Comparison of ENCODE assay signal across 8 cellular contexts in genomic region chr16:30005341-30006094, GRCh38. TPM values are rescaled to one million over a fixed set of nuclear protein-coding genes. Genes with fewer than 3 reads are reported as not detected.
DNase-seq lines count a peak whose midpoint lies in the region; ATAC-seq and TF ChIP-seq lines count a peak whose summit lies in the region.

No MANE protein-coding gene starts in this region.

- peak overlapping the region in 1 of 4 donors; percentile 35 for H3K4me3 Mint-ChIP-seq in CD4-positive, CD25-positive, alpha-beta regulatory T cell

- H3K4me3 ChIP-seq in CD4-positive, CD25-positive, alpha-beta regulatory T cell (ENCODE audit: low read depth, low read length): no peak overlapping the region
- H3K4me3 ChIP-seq in brain microvascular endothelial cell (ENCODE audit: low read depth, low read length): no peak overlapping the region
- H3K4me3 ChIP-seq in tibial nerve: no peak overlapping the region

- peak; percentile 58 to 67 for ATAC-seq in CD4-positive, CD25-positive, alpha-beta regulatory T cell (ENCODE audit: low read depth in 2 of 2)

- WGBS in tibial nerve, 2 donors: 57 to 60% methylated on average over 29 to 31 of the region's 35 CpGs

- no peak overlapping the region for H3K27ac ChIP-seq in CD4-positive, CD25-positive, alpha-beta regulatory T cell (ENCODE audit: insufficient read depth, low read length, poor library complexity, severe bottlenecking)
- H3K27ac ChIP-seq in brain microvascular endothelial cell (no peak overlapping the region), tibial nerve (no peak overlapping the region)

- H3K9me3 ChIP-seq in CD4-positive, CD25-positive, alpha-beta regulatory T cell (ENCODE audit: control insufficient read depth in 2 of 2, low read length in 2 of 2): no peaks in the 10 kb centered on the region
- no peaks in the 10 kb centered on the region for H3K9me3 ChIP-seq in tibial nerve

- no peak overlapping the region for H3K27ac Mint-ChIP-seq in CD4-positive, CD25-positive, alpha-beta regulatory T cell

- peaks cover 7% of the 10 kb centered on the region for H3K27me3 Mint-ChIP-seq in CD4-positive, CD25-positive, alpha-beta regulatory T cell

- in situ Hi-C loops in brain microvascular endothelial cell (cut with HindIII; ENCODE audit: low pct_ligation_motif_present, low sequenced_read_pairs): no loop called here

- H3K4me1 Mint-ChIP-seq in CD4-positive, CD25-positive, alpha-beta regulatory T cell: peaks cover 0 to 17% (median 6%) of the 10 kb centered on the region in 4 donors

- H3K36me3 Mint-ChIP-seq in CD4-positive, CD25-positive, alpha-beta regulatory T cell: peaks cover 12% of the 10 kb centered on the region

- H3K36me3 ChIP-seq in CD4-positive, CD25-positive, alpha-beta regulatory T cell (ENCODE audit: control insufficient read depth, insufficient read depth, low read length): peaks cover 5% of the 10 kb centered on the region
- H3K36me3 ChIP-seq in brain microvascular endothelial cell (replicated peaks): no peaks in the 10 kb centered on the region
- H3K36me3 ChIP-seq in tibial nerve: peaks cover 0 to 58% (median 0%) of the 10 kb centered on the region in 3 donors

- no peak for TF ChIP-seq EP300 in tibial nerve (IDR thresholded peaks at IDR 0.05)

- peak; percentile 93 for TF ChIP-seq CTCF in brain microvascular endothelial cell (IDR thresholded peaks at IDR 0.05; ENCODE audit: low read depth, low read length, missing control alignments)
- peak; percentile 61 to 80 (median 73) for TF ChIP-seq CTCF in tibial nerve (IDR thresholded peaks at IDR 0.05)

- TF ChIP-seq POLR2A in GM15510 (IDR thresholded peaks at IDR 0.05; ENCODE audit: borderline replicate concordance, extremely low read depth, insufficient read length) (peak; percentile 10), tibial nerve (IDR thresholded peaks at IDR 0.05) (no peak)

- no peaks in the 10 kb centered on the region for H3K9me3 Mint-ChIP-seq in CD4-positive, CD25-positive, alpha-beta regulatory T cell

- peaks cover 7% of the 10 kb centered on the region for H3K4me1 ChIP-seq in CD4-positive, CD25-positive, alpha-beta regulatory T cell (ENCODE audit: control insufficient read depth, insufficient read depth, low read length, poor library complexity, severe bottlenecking)
- peaks cover 0 to 27% (median 4%) of the 10 kb centered on the region in 4 donors for H3K4me1 ChIP-seq in tibial nerve

- H3K27me3 ChIP-seq in CD4-positive, CD25-positive, alpha-beta regulatory T cell (ENCODE audit: control insufficient read depth, insufficient read depth, low read length): no peaks in the 10 kb centered on the region
- H3K27me3 ChIP-seq in brain microvascular endothelial cell (replicated peaks): peaks cover 8% of the 10 kb centered on the region
- H3K27me3 ChIP-seq in tibial nerve: peaks cover 0 to 16% of the 10 kb centered on the region in 2 donors

- peak; percentile 24 to 50 (median 48) for DNase-seq in CD4-positive, CD25-positive, alpha-beta regulatory T cell
- DNase-seq in RKO (ENCODE audit: low spot score): peak; percentile 64
- DNase-seq in brain microvascular endothelial cell: no peak
- peak; percentile 48 for DNase-seq in kidney tubule cell (ENCODE audit: low spot score)
- no peak for DNase-seq in tibial nerve (ENCODE audit: low spot score in 2 of 2)
- no peak for DNase-seq in NK-92 (lab: John Stamatoyannopoulos, UW; ENCODE audit: unreplicated experiment)
- no peak for DNase-seq in NCI-H187 treated with DMSO at 0.1 percent for 48 hours (lab: John Stamatoyannopoulos, UW)

RNA-seq across cellular contexts. Expression of gene DOC2A, which starts 5.3 kb away (rescaled TPM):
- total RNA-seq in CD4-positive, CD25-positive, alpha-beta regulatory T cell: not detected
- polyA plus RNA-seq in CD4-positive, CD25-positive, alpha-beta regulatory T cell: not detected
- 1 to 10 TPM in 2 of 4 donors, under 1 TPM in 2; 0.44 to 4.2 (median 1.7) TPM for total RNA-seq in tibial nerve

RNA-seq across cellular contexts. Expression of gene INO80E, which starts 9.5 kb away (rescaled TPM):
- 105 TPM for total RNA-seq in CD4-positive, CD25-positive, alpha-beta regulatory T cell
- polyA plus RNA-seq in CD4-positive, CD25-positive, alpha-beta regulatory T cell: 1 to 10 TPM; 5.0 to 8.9 (median 6.0) TPM
- 10 to 100 TPM; 36.6 to 60.4 (median 51.6) TPM for total RNA-seq in tibial nerve

RNA-seq across cellular contexts. Expression of gene HIRIP3, which starts 10.1 kb away (rescaled TPM):
- total RNA-seq in CD4-positive, CD25-positive, alpha-beta regulatory T cell: 12.4 TPM
- 10 to 100 TPM; 13.9 to 19.9 (median 16.2) TPM for polyA plus RNA-seq in CD4-positive, CD25-positive, alpha-beta regulatory T cell
- total RNA-seq in tibial nerve: 10 to 100 TPM; 12.6 to 26.7 (median 22.6) TPM

RNA-seq across cellular contexts. Expression of gene C16orf92, which starts 17.5 kb away (rescaled TPM):
- not detected for total RNA-seq in CD4-positive, CD25-positive, alpha-beta regulatory T cell
- not detected for polyA plus RNA-seq in CD4-positive, CD25-positive, alpha-beta regulatory T cell
- not detected for total RNA-seq in tibial nerve

RNA-seq across cellular contexts. Expression of gene TLCD3B, which starts 25.6 kb away (rescaled TPM):
- not detected for total RNA-seq in CD4-positive, CD25-positive, alpha-beta regulatory T cell
- polyA plus RNA-seq in CD4-positive, CD25-positive, alpha-beta regulatory T cell: not detected
- total RNA-seq in tibial nerve: not detected

Comparison
In these comparisons a context has a peak if more than half of its experiments do, and no peak if none do; other contexts are left out.
1. DNase-seq: peak in CD4-positive, CD25-positive, alpha-beta regulatory T cell (3 of 3), RKO (single experiment) and kidney tubule cell (single experiment); none in brain microvascular endothelial cell (single experiment), tibial nerve (0 of 2), NK-92 (single experiment) and NCI-H187 treated with DMSO at 0.1 percent for 48 hours (single experiment).